In the genomic region with DNA sequence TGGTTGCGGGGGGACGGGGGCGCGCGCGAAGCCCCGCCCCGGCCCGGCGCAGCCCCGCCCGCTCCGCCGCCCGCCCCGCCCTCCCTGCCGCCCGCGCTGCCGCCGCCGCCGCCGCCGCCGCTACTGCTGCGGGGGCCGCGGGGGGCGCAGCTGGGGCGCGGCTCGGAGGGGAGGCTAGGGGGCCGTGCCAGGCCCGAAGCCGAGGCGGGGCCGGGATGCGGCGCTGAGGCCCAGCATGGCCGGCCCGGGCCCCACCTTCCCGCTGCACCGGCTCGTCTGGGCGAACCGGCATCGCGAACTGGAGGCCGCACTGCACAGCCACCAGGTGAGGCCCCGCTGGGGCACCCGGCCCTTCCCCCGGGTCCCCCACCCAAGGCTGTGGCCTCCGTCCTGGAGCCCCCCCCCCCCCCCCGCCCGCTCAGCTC, we compare ENCODE assay signal across 8 cellular contexts. TPM values are rescaled to one million over a fixed set of nuclear protein-coding genes. Genes with fewer than 3 reads are reported as not detected.
DNase-seq lines count a peak whose midpoint lies in the region; ATAC-seq, FAIRE-seq and TF ChIP-seq lines count a peak whose summit lies in the region.

A gene (plus strand): TSS at position 78 of the 425 bp plus-strand sequence. CDS start 158 bp downstream, at position 236.

- ATAC-seq in HG03045 (IDR thresholded peaks at IDR 0.05; ENCODE audit: unreplicated experiment) (peak; percentile 44), HG02973 (IDR thresholded peaks at IDR 0.05; ENCODE audit: unreplicated experiment) (no peak)

- no peaks in the 10 kb centered on the region for H3K9me3 ChIP-seq in cardiac muscle cell (ENCODE audit: low read depth)

- peaks cover 15% of the 10 kb centered on the region for H3K4me1 ChIP-seq in cardiac muscle cell (ENCODE audit: low read depth)
- H3K4me1 ChIP-seq in rectal smooth muscle tissue (ENCODE audit: control insufficient read depth, insufficient read depth, low read length): peaks cover 18% of the 10 kb centered on the region

- peak within 1 kb of the TSS; percentile 97 for H3K27ac Mint-ChIP-seq in activated CD4-positive, alpha-beta memory T cell treated with anti-CD3 and anti-CD28 coated beads for 36 hours

- DNase-seq in NCI-H146 (lab: John Stamatoyannopoulos, UW): peak; percentile 80
- no peak for DNase-seq in NCI-H146 treated with DMSO at 0.1 percent for 48 hours (lab: John Stamatoyannopoulos, UW; ENCODE audit: unreplicated experiment)
- DNase-seq in activated CD4-positive, alpha-beta memory T cell treated with anti-CD3 and anti-CD28 coated beads for 36 hours: no peak
- DNase-seq in cardiac muscle cell (ENCODE audit: low read depth in 1 of 2, low spot score in 1 of 2): no peak
- DNase-seq in D721Med (ENCODE audit: insufficient read length, low spot score): no peak

- no peaks in the 10 kb centered on the region for H3K27me3 ChIP-seq in cardiac muscle cell
- no peaks in the 10 kb centered on the region for H3K27me3 ChIP-seq in rectal smooth muscle tissue (ENCODE audit: control insufficient read depth, insufficient read depth, low read length)

- H3K36me3 ChIP-seq in cardiac muscle cell (peaks cover 8% of the 10 kb centered on the region), rectal smooth muscle tissue (ENCODE audit: control insufficient read depth, insufficient read depth, low read length) (peaks cover 16% of the 10 kb centered on the region)

- H3K27ac ChIP-seq in cardiac muscle cell (peak within 1 kb of the TSS; percentile 78), rectal smooth muscle tissue (ENCODE audit: low read depth, low read length) (peak within 1 kb of the TSS; percentile 94)

- peaks cover 67% of the 10 kb centered on the region for H3K4me1 Mint-ChIP-seq in activated CD4-positive, alpha-beta memory T cell treated with anti-CD3 and anti-CD28 coated beads for 36 hours (ENCODE audit: low read depth)

- peak within 1 kb of the TSS; percentile 61 for H3K9ac ChIP-seq in rectal smooth muscle tissue (ENCODE audit: low read length)

- TF ChIP-seq CTCF in cardiac muscle cell (IDR thresholded peaks at IDR 0.05; ENCODE audit: low read depth, low read length): no peak
- no peak for TF ChIP-seq CTCF in D721Med (IDR thresholded peaks at IDR 0.05; ENCODE audit: insufficient read depth, missing control alignments)

- POLR2A ChIA-PET in activated CD4-positive, alpha-beta memory T cell treated with anti-CD3 and anti-CD28 coated beads for 36 hours (lab: Charles Lee): interaction anchor here (0.9 to 5.8 kb wide), 7 partner anchors 11 to 112 kb away, joined by 3 to 72 read pairs (median 13); a partner anchor contains a TSS

- H3K4me3 Mint-ChIP-seq in activated CD4-positive, alpha-beta memory T cell treated with anti-CD3 and anti-CD28 coated beads for 36 hours: peak within 1 kb of the TSS; percentile 88

- no peak for FAIRE-seq in D721Med (lab: Jason Lieb, UNC)

- H3K4me3 ChIP-seq in cardiac muscle cell: peak within 1 kb of the TSS; percentile 56
- H3K4me3 ChIP-seq in rectal smooth muscle tissue (ENCODE audit: low read length): peak within 1 kb of the TSS; percentile 73

- H3K27me3 Mint-ChIP-seq in activated CD4-positive, alpha-beta memory T cell treated with anti-CD3 and anti-CD28 coated beads for 36 hours: no peaks in the 10 kb centered on the region

- H3K36me3 Mint-ChIP-seq in activated CD4-positive, alpha-beta memory T cell treated with anti-CD3 and anti-CD28 coated beads for 36 hours: peaks cover 39% of the 10 kb centered on the region

- no peaks in the 10 kb centered on the region for H3K9me3 Mint-ChIP-seq in activated CD4-positive, alpha-beta memory T cell treated with anti-CD3 and anti-CD28 coated beads for 36 hours

- CTCF ChIA-PET in activated CD4-positive, alpha-beta memory T cell treated with anti-CD3 and anti-CD28 coated beads for 36 hours (lab: Charles Lee): interaction anchor here (0.7 to 4.7 kb wide), 12 partner anchors 9 to 93 kb away, joined by 3 to 25 read pairs (median 6); a partner anchor contains a TSS

- intact Hi-C loops in activated CD4-positive, alpha-beta memory T cell treated with anti-CD3 and anti-CD28 coated beads for 36 hours (cut with micrococcal nuclease): loop anchor here (2.0 to 5.0 kb wide), 2 partner anchors 48 to 198 kb away; no protein-coding TSS in a partner anchor

RNA-seq across cellular contexts. Expression of the gene that starts here (rescaled TPM):
- total RNA-seq in activated CD4-positive, alpha-beta memory T cell treated with anti-CD3 and anti-CD28 coated beads for 36 hours: 10 to 100 TPM; 85.9 to 89.4 TPM
- total RNA-seq in cardiac muscle cell: 50.7 and 53.5 TPM in 2 replicates
- 39.4 and 47.6 TPM in 2 replicates for polyA plus RNA-seq in cardiac muscle cell
